26 cellular contexts compared by ENCODE assay signal in the genomic region with DNA sequence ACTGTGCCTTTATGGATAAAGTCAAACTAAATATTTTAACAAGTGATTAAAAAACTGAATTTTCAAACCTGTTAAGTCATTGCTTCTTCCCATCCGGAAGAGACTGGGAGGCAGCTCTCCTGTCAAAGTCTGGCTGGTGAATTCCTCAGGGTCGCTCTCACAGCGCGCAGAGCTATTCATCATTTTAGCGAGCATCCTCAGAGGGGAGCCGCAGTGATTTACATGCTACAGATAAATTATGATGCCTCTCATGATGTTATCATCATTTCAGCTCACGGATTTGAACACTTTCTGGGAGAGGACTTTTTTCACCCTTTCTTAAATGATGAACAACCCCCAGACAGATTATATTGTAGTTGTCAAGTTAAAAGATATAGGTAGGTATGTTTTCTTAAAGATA.
"Had no signal": no experiment of that assay in that cellular context is flagged by ENCODE, and none has a peak within 500 bp of the region (broad histone marks: within the 10 kb centered on the region; RNA-seq: fewer than 3 reads in every experiment).

No MANE protein-coding gene starts in this region.

- H3K27ac Mint-ChIP-seq: activated CD4-positive, alpha-beta memory T cell treated with anti-CD3 and anti-CD28 coated beads, Interleukin-2, amount 10 ng/mL, durations not matched to agents 7 days and 5 days; activated CD4-positive, alpha-beta T cell treated with anti-CD3 and anti-CD28 coated beads, Interleukin-2, amount 10 ng/mL, durations not matched to agents 7 days and 5 days; activated T-cell treated with anti-CD3 and anti-CD28 coated beads, Interleukin-2, amount 50 U/mL, for 24 hours; effector memory CD8-positive, alpha-beta T cell; naive thymus-derived CD8-positive, alpha-beta T cell had no signal

- H3K36me3 ChIP-seq: gastroesophageal sphincter, pancreas, prostate gland, tibial nerve had no signal

- H3K4me2 ChIP-seq: smooth muscle cell had no signal

- H3K4me3 Mint-ChIP-seq: activated CD4-positive, alpha-beta memory T cell treated with anti-CD3 and anti-CD28 coated beads, Interleukin-2, amount 10 ng/mL, durations not matched to agents 7 days and 5 days; activated CD4-positive, alpha-beta T cell treated with anti-CD3 and anti-CD28 coated beads, Interleukin-2, amount 10 ng/mL, durations not matched to agents 7 days and 5 days; activated T-cell treated with anti-CD3 and anti-CD28 coated beads, Interleukin-2, amount 50 U/mL, for 24 hours; effector memory CD8-positive, alpha-beta T cell; naive thymus-derived CD8-positive, alpha-beta T cell had no signal

- H3K36me3 Mint-ChIP-seq: naive thymus-derived CD8-positive, alpha-beta T cell had no signal

- H3K9me3 Mint-ChIP-seq: activated CD4-positive, alpha-beta memory T cell treated with anti-CD3 and anti-CD28 coated beads, Interleukin-2, amount 10 ng/mL, durations not matched to agents 7 days and 5 days; activated CD4-positive, alpha-beta T cell treated with anti-CD3 and anti-CD28 coated beads, Interleukin-2, amount 10 ng/mL, durations not matched to agents 7 days and 5 days; activated T-cell treated with anti-CD3 and anti-CD28 coated beads, Interleukin-2, amount 50 U/mL, for 24 hours; effector memory CD8-positive, alpha-beta T cell; naive thymus-derived CD8-positive, alpha-beta T cell had no signal

- H3K27me3 ChIP-seq: gastroesophageal sphincter, tibial nerve had no signal

- H3K4me1 ChIP-seq: pancreas, prostate gland, tibial nerve had no signal

- H3K9me3 ChIP-seq: gastroesophageal sphincter, pancreas, prostate gland, tibial nerve had no signal

- DNase-seq: activated CD4-positive, alpha-beta memory T cell treated with anti-CD3 and anti-CD28 coated beads, Interleukin-2, amount 10 ng/mL, durations not matched to agents 7 days and 5 days; activated CD4-positive, alpha-beta T cell treated with anti-CD3 and anti-CD28 coated beads for 1 hour; activated CD4-positive, alpha-beta T cell treated with anti-CD3 and anti-CD28 coated beads, Interleukin-2, amount 10 ng/mL, durations not matched to agents 7 days and 5 days; activated CD8-positive, alpha-beta memory T cell treated with anti-CD3 and anti-CD28 coated beads, Interleukin-2, amount 50 U/mL, for 48 hours; activated gamma-delta T cell treated with Interleukin-2 at 50 U/mL for 16 hours; activated naive CD4-positive, alpha-beta T cell treated with anti-CD3 and anti-CD28 coated beads, Interleukin-2, amount 50 U/mL, for 16 hours; activated T-cell treated with anti-CD3 and anti-CD28 coated beads, Interleukin-2, amount 50 U/mL, for 24 hours; amygdala; caudate nucleus; cortex of kidney; effector memory CD8-positive, alpha-beta T cell; erythroblast; hippocampal formation; left cardiac atrium; midbrain; naive thymus-derived CD8-positive, alpha-beta T cell; nucleus accumbens; pancreas; stimulated activated CD4-positive, alpha-beta T cell treated with anti-CD3 and anti-CD28 coated beads, Interleukin-15, amount 100 ng/mL, for 24 hours; stimulated activated CD4-positive, alpha-beta T cell treated with anti-CD3 and anti-CD28 coated beads, Interleukin-2, amount 100 ng/mL, for 24 hours; stimulated activated naive CD4-positive, alpha-beta T cell treated with Interleukin-2 at 50 U/mL for 16 hours; T-helper 2 cell had no signal

- H3K27ac ChIP-seq: gastroesophageal sphincter, pancreas, prostate gland, tibial nerve had no signal

- H3K4me3 ChIP-seq: gastroesophageal sphincter, pancreas, prostate gland, smooth muscle cell, tibial nerve had no signal

- H3K4me1 Mint-ChIP-seq: activated CD4-positive, alpha-beta memory T cell treated with anti-CD3 and anti-CD28 coated beads, Interleukin-2, amount 10 ng/mL, durations not matched to agents 7 days and 5 days; activated CD4-positive, alpha-beta T cell treated with anti-CD3 and anti-CD28 coated beads, Interleukin-2, amount 10 ng/mL, durations not matched to agents 7 days and 5 days; naive thymus-derived CD8-positive, alpha-beta T cell had no signal

- ATAC-seq: effector memory CD8-positive, alpha-beta T cell; gastroesophageal sphincter; left cardiac atrium; naive thymus-derived CD8-positive, alpha-beta T cell; pancreas had no signal
